Comparison of ENCODE assay signal across 29 cellular contexts in genomic region chr2:119190321-119190720, GRCh38. TPM values are rescaled to one million over a fixed set of nuclear protein-coding genes. Genes with fewer than 3 reads are reported as not detected.
"Had no signal": no experiment of that assay in that cellular context is flagged by ENCODE, and none has a peak within 500 bp of the region (broad histone marks: within the 10 kb centered on the region; RNA-seq: fewer than 3 reads in every experiment).

No MANE protein-coding gene starts in this region.

- ATAC-seq: activated T-helper 17 cell treated with anti-CD3 and anti-CD28 coated beads, Interleukin-2, amount 50 U/mL, for 72 hours; Panc1 had no signal

- H3K4me1 ChIP-seq: SJCRH30 had no signal

- H3K4me3 ChIP-seq: MG63, SJCRH30 had no signal

- DNase-seq: activated CD4-positive, alpha-beta memory T cell treated with anti-CD3 and anti-CD28 coated beads, Interleukin-2, amount 10 ng/mL, durations not matched to agents 7 days and 5 days; activated CD4-positive, alpha-beta T cell treated with anti-CD3 and anti-CD28 coated beads, Interleukin-2, amount 10 ng/mL, durations not matched to agents 7 days and 5 days; activated CD4-positive, CD25-positive, alpha-beta regulatory T cell; activated gamma-delta T cell; activated naive CD4-positive, alpha-beta T cell treated with anti-CD3 and anti-CD28 coated beads for 36 hours; activated T-cell treated with anti-CD3 and anti-CD28 coated beads for 4 hours; activated T-cell treated with anti-CD3 and anti-CD28 coated beads, Interleukin-2, amount 50 U/mL, for 48 hours; amygdala; MG63; NCI-H1092 treated with DMSO at 0.1 percent for 48 hours; NCI-H1417 treated with DMSO at 0.1 percent for 48 hours; NCI-H1694; NCI-H2029; NCI-H2107; NCI-H524; NCI-H748 treated with DMSO at 0.1 percent for 48 hours; NK-92 treated with Interleukin-12 subunit alpha and Interleukin-12 subunit beta, amount 100 ng/mL, for 24 hours; OCI-M1; Right ventricle myocardium superior; RPMI8226; SJCRH30; SK-N-SH; SW 1271 had no signal

- H3K27me3 ChIP-seq: MG63, SJCRH30 had no signal

- H3K36me3 ChIP-seq: MG63, SJCRH30 had no signal

- FAIRE-seq: astrocyte had no signal

- H3K27ac ChIP-seq: SJCRH30, VCaP had no signal

- H3K9me3 ChIP-seq: MG63, SJCRH30, SK-N-SH had no signal

- H3K9ac ChIP-seq: SK-N-SH had no signal

RNA-seq across cellular contexts. Expression of gene C1QL2, which starts 31.8 kb away (rescaled TPM):
- total RNA-seq: activated CD4-positive, alpha-beta memory T cell treated with anti-CD3 and anti-CD28 coated beads, Interleukin-2, amount 10 ng/mL, durations not matched to agents 7 days and 5 days; activated CD4-positive, alpha-beta T cell treated with anti-CD3 and anti-CD28 coated beads, Interleukin-2, amount 10 ng/mL, durations not matched to agents 7 days and 5 days; activated CD8-positive, alpha-beta memory T cell treated with anti-CD3 and anti-CD28 coated beads for 36 hours; activated naive CD4-positive, alpha-beta T cell treated with anti-CD3 and anti-CD28 coated beads for 36 hours; activated T-helper 17 cell treated with anti-CD3 and anti-CD28 coated beads, Interleukin-2, amount 50 U/mL, for 72 hours; Right ventricle myocardium superior; SJCRH30; T-helper 1 cell treated with Interleukin-12 subunit alpha and Interleukin-12 subunit beta and Interleukin-4 antibody, amounts not matched to agents 30 ng/mL and 1 ng/mL, for 36 hours had no signal
- polyA plus RNA-seq: SK-N-SH had no signal

RNA-seq across cellular contexts. Expression of gene STEAP3, which starts 33.3 kb away (rescaled TPM):
- total RNA-seq: activated CD4-positive, alpha-beta memory T cell treated with anti-CD3 and anti-CD28 coated beads, Interleukin-2, amount 10 ng/mL, durations not matched to agents 7 days and 5 days had no signal
